1 cellular context compared by ENCODE assay signal in genomic region chr17:74981979-74982662, GRCh38.
A peak's percentile ranks its signal among the peaks of the same experiment; 100 is the strongest.
TF ChIP-seq lines count a peak whose summit lies in the region.

No MANE protein-coding gene starts in this region.

TF ChIP-seq in K562, 482 proteins besides CTCF, POLR2A, EP300 and RAD21 (continued from another document and continues in another):
- TF ChIP-seq MYC (IDR thresholded peaks at IDR 0.05; ENCODE audit: low read depth, low read length) = peak; percentile 87
- no peak for TF ChIP-seq MYC (CRISPR knock-in tag; IDR thresholded peaks at IDR 0.05; ENCODE audit: borderline replicate concordance, low read depth)
- TF ChIP-seq MCM3 (IDR thresholded peaks at IDR 0.05) = no peak
- TF ChIP-seq CTBP1 (IDR thresholded peaks at IDR 0.05; ENCODE audit: borderline replicate concordance) = peak; percentile 99
- TF ChIP-seq ZNF79 (CRISPR knock-in tag; IDR thresholded peaks at IDR 0.05; ENCODE audit: low read depth) = no peak
- TF ChIP-seq, protein P1, sequence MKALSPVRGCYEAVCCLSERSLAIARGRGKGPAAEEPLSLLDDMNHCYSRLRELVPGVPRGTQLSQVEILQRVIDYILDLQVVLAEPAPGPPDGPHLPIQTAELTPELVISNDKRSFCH (CRISPR knock-in tag; IDR thresholded peaks at IDR 0.05) = no peak
- TF ChIP-seq, protein P1 (tag; IDR thresholded peaks at IDR 0.05) = peak; percentile 93
- no peak for TF ChIP-seq HMBOX1 (IDR thresholded peaks at IDR 0.05)
- TF ChIP-seq POLR3A (IDR thresholded peaks at IDR 0.05; ENCODE audit: borderline replicate concordance, extremely low read depth, insufficient read depth, insufficient read length) = no peak
- TF ChIP-seq NR2C2 (CRISPR knock-in tag; IDR thresholded peaks at IDR 0.05) = peak; percentile 73; the same call in 1 of the 2 replicates
- TF ChIP-seq NR2C2 (tag; IDR thresholded peaks at IDR 0.05) = peak; percentile 93
- TF ChIP-seq ZNF639 (CRISPR knock-in tag; conservative IDR thresholded peaks at IDR 0.05 in 1 of 2, IDR thresholded peaks at IDR 0.05 in 1 of 2) = no peak
- peak; percentile 91 for TF ChIP-seq POLR2B (IDR thresholded peaks at IDR 0.05; ENCODE audit: low read depth, partially characterized antibody)
- TF ChIP-seq, protein P2, sequence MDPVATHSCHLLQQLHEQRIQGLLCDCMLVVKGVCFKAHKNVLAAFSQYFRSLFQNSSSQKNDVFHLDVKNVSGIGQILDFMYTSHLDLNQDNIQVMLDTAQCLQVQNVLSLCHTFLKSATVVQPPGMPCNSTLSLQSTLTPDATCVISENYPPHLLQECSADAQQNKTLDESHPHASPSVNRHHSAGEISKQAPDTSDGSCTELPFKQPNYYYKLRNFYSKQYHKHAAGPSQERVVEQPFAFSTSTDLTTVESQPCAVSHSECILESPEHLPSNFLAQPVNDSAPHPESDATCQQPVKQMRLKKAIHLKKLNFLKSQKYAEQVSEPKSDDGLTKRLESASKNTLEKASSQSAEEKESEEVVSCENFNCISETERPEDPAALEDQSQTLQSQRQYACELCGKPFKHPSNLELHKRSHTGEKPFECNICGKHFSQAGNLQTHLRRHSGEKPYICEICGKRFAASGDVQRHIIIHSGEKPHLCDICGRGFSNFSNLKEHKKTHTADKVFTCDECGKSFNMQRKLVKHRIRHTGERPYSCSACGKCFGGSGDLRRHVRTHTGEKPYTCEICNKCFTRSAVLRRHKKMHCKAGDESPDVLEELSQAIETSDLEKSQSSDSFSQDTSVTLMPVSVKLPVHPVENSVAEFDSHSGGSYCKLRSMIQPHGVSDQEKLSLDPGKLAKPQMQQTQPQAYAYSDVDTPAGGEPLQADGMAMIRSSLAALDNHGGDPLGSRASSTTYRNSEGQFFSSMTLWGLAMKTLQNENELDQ (CRISPR knock-in tag; IDR thresholded peaks at IDR 0.05; ENCODE audit: borderline replicate concordance) = 0 out of 2 replicates have a peak, but pooled peaks have one; percentile 50
- peak; percentile 74; the same call in 1 of the 2 replicates for TF ChIP-seq RB1 (IDR thresholded peaks at IDR 0.05; ENCODE audit: low read depth)
- TF ChIP-seq ZNF24 (IDR thresholded peaks at IDR 0.05) = peak; percentile 6; the same call in 1 of the 2 replicates
- TF ChIP-seq SREBF1 (IDR thresholded peaks at IDR 0.05; ENCODE audit: borderline replicate concordance, low read depth, low read length) = no peak
- TF ChIP-seq, protein P3, sequence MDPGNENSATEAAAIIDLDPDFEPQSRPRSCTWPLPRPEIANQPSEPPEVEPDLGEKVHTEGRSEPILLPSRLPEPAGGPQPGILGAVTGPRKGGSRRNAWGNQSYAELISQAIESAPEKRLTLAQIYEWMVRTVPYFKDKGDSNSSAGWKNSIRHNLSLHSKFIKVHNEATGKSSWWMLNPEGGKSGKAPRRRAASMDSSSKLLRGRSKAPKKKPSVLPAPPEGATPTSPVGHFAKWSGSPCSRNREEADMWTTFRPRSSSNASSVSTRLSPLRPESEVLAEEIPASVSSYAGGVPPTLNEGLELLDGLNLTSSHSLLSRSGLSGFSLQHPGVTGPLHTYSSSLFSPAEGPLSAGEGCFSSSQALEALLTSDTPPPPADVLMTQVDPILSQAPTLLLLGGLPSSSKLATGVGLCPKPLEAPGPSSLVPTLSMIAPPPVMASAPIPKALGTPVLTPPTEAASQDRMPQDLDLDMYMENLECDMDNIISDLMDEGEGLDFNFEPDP (CRISPR knock-in tag; IDR thresholded peaks at IDR 0.05) = no peak
- TF ChIP-seq, protein P4, sequence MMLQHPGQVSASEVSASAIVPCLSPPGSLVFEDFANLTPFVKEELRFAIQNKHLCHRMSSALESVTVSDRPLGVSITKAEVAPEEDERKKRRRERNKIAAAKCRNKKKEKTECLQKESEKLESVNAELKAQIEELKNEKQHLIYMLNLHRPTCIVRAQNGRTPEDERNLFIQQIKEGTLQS (IDR thresholded peaks at IDR 0.05) = peak; percentile 98
- TF ChIP-seq, protein P4 (CRISPR knock-in tag; conservative IDR thresholded peaks at IDR 0.05) = peak; percentile 94; the same call in 1 of the 2 replicates
- peak; percentile 91 for TF ChIP-seq ZNF316 (IDR thresholded peaks at IDR 0.05)
- TF ChIP-seq ZC3H11A (IDR thresholded peaks at IDR 0.05; ENCODE audit: low read depth, low read length) = no peak
- peak; percentile 73 for TF ChIP-seq VEZF1 (CRISPR knock-in tag; IDR thresholded peaks at IDR 0.05)
- TF ChIP-seq, protein P5, sequence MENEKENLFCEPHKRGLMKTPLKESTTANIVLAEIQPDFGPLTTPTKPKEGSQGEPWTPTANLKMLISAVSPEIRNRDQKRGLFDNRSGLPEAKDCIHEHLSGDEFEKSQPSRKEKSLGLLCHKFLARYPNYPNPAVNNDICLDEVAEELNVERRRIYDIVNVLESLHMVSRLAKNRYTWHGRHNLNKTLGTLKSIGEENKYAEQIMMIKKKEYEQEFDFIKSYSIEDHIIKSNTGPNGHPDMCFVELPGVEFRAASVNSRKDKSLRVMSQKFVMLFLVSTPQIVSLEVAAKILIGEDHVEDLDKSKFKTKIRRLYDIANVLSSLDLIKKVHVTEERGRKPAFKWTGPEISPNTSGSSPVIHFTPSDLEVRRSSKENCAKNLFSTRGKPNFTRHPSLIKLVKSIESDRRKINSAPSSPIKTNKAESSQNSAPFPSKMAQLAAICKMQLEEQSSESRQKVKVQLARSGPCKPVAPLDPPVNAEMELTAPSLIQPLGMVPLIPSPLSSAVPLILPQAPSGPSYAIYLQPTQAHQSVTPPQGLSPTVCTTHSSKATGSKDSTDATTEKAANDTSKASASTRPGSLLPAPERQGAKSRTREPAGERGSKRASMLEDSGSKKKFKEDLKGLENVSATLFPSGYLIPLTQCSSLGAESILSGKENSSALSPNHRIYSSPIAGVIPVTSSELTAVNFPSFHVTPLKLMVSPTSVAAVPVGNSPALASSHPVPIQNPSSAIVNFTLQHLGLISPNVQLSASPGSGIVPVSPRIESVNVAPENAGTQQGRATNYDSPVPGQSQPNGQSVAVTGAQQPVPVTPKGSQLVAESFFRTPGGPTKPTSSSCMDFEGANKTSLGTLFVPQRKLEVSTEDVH (IDR thresholded peaks at IDR 0.05; ENCODE audit: low read depth, partially characterized antibody) = peak; percentile 60
- TF ChIP-seq, protein P6, sequence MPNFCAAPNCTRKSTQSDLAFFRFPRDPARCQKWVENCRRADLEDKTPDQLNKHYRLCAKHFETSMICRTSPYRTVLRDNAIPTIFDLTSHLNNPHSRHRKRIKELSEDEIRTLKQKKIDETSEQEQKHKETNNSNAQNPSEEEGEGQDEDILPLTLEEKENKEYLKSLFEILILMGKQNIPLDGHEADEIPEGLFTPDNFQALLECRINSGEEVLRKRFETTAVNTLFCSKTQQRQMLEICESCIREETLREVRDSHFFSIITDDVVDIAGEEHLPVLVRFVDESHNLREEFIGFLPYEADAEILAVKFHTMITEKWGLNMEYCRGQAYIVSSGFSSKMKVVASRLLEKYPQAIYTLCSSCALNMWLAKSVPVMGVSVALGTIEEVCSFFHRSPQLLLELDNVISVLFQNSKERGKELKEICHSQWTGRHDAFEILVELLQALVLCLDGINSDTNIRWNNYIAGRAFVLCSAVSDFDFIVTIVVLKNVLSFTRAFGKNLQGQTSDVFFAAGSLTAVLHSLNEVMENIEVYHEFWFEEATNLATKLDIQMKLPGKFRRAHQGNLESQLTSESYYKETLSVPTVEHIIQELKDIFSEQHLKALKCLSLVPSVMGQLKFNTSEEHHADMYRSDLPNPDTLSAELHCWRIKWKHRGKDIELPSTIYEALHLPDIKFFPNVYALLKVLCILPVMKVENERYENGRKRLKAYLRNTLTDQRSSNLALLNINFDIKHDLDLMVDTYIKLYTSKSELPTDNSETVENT (CRISPR knock-in tag; IDR thresholded peaks at IDR 0.05) = peak; percentile 58; the same call in 1 of the 2 replicates
- TF ChIP-seq TEAD2 (tag; IDR thresholded peaks at IDR 0.05) = no peak
- TF ChIP-seq ZNF311 (CRISPR knock-in tag; IDR thresholded peaks at IDR 0.05) = no peak
- TF ChIP-seq ZBTB33 (CRISPR knock-in tag; IDR thresholded peaks at IDR 0.05) = peak; percentile 76
- no peak for TF ChIP-seq MTA2 (IDR thresholded peaks at IDR 0.05; ENCODE audit: low read depth)
- peak; percentile 60; the same call in 1 of the 2 replicates for TF ChIP-seq NCOR1 (IDR thresholded peaks at IDR 0.05)
- TF ChIP-seq NR1H2 (CRISPR knock-in tag; IDR thresholded peaks at IDR 0.05) = no peak
- no peak for TF ChIP-seq MXD1 (CRISPR knock-in tag; IDR thresholded peaks at IDR 0.05; ENCODE audit: borderline replicate concordance, poor library complexity, severe bottlenecking)
- peak; percentile 57; the same call in 1 of the 2 replicates for TF ChIP-seq RNF2 (IDR thresholded peaks at IDR 0.05)
- TF ChIP-seq, protein P7, sequence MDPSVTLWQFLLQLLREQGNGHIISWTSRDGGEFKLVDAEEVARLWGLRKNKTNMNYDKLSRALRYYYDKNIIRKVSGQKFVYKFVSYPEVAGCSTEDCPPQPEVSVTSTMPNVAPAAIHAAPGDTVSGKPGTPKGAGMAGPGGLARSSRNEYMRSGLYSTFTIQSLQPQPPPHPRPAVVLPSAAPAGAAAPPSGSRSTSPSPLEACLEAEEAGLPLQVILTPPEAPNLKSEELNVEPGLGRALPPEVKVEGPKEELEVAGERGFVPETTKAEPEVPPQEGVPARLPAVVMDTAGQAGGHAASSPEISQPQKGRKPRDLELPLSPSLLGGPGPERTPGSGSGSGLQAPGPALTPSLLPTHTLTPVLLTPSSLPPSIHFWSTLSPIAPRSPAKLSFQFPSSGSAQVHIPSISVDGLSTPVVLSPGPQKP (CRISPR knock-in tag; IDR thresholded peaks at IDR 0.05) = no peak
- no peak for TF ChIP-seq CREBBP (IDR thresholded peaks at IDR 0.05; ENCODE audit: low read depth, low read length)
- TF ChIP-seq ZNF408 (CRISPR knock-in tag; IDR thresholded peaks at IDR 0.05; ENCODE audit: low read depth) = no peak
- peak; percentile 36 for TF ChIP-seq EGR1 (conservative IDR thresholded peaks at IDR 0.05)
- TF ChIP-seq ZNF324 (CRISPR knock-in tag; IDR thresholded peaks at IDR 0.05) = no peak
- TF ChIP-seq MLX (CRISPR knock-in tag; conservative IDR thresholded peaks at IDR 0.05) = no peak
- no peak; the same call in 1 of the 2 replicates for TF ChIP-seq ZNF584 (CRISPR knock-in tag; IDR thresholded peaks at IDR 0.05; ENCODE audit: low read depth)
- no peak; the same call in 1 of the 2 replicates for TF ChIP-seq MYNN (IDR thresholded peaks at IDR 0.05)
- no peak for TF ChIP-seq MYNN (CRISPR knock-in tag; IDR thresholded peaks at IDR 0.05)
- TF ChIP-seq TCF3 (CRISPR knock-in tag; IDR thresholded peaks at IDR 0.05) = no peak; the same call in 1 of the 2 replicates
- TF ChIP-seq KLF13 (tag; IDR thresholded peaks at IDR 0.05; ENCODE audit: borderline replicate concordance, low read depth) = 0 out of 2 replicates have a peak, but pooled peaks have one; percentile 14
- TF ChIP-seq DNMT1 (IDR thresholded peaks at IDR 0.05) = no peak
- peak; percentile 27 for TF ChIP-seq NFIC (IDR thresholded peaks at IDR 0.05)
